In genomic region chr20:63534831-63535651, GRCh38 we compare ENCODE assay signal across 10 cellular contexts. TPM values are rescaled to one million over a fixed set of nuclear protein-coding genes. Genes with fewer than 3 reads are reported as not detected.
DNase-seq lines count a peak whose midpoint lies in the region; ATAC-seq and TF ChIP-seq lines count a peak whose summit lies in the region.
"Had no signal": no experiment of that assay in that cellular context is flagged by ENCODE, and none has a peak within 500 bp of the region (broad histone marks: within the 10 kb centered on the region; RNA-seq: fewer than 3 reads in every experiment).

No MANE protein-coding gene starts in this region.

- H3K4me3 ChIP-seq in GM23248 (no peak overlapping the region), lower lobe of right lung (no peak overlapping the region)
- H3K4me3 ChIP-seq: SJCRH30 had no signal

- peak; percentile 52 for DNase-seq in GM23248
- DNase-seq in T-helper 17 cell: peak in 1 of 3 donors; percentile 4
- DNase-seq in lower lobe of right lung: peak; percentile 54
- DNase-seq in hepatic stellate cell (ENCODE audit: low spot score): no peak
- DNase-seq in caudate nucleus (lab: John Stamatoyannopoulos, UW): no peak
- DNase-seq: EL, NCI-H2171, SJCRH30 had no signal

- no peak overlapping the region for H3K9ac ChIP-seq in GM23248

- peaks cover 12% of the 10 kb centered on the region for H3K4me1 Mint-ChIP-seq in T-helper 17 cell

- H2AFZ ChIP-seq in GM23248: no peak overlapping the region

- H3K4me3 Mint-ChIP-seq in T-helper 17 cell: peak overlapping the region; percentile 3

- in situ Hi-C loops in GM23248 (cut with MboI): no loop called here

- ATAC-seq in T-helper 17 cell (no peak), lower lobe of right lung (no peak), HG02623 (IDR thresholded peaks at IDR 0.05; ENCODE audit: unreplicated experiment) (no peak)

- no peaks in the 10 kb centered on the region for H3K4me1 ChIP-seq in GM23248 (ENCODE audit: insufficient read depth)
- H3K4me1 ChIP-seq in lower lobe of right lung: peaks cover 45% of the 10 kb centered on the region

- no peaks in the 10 kb centered on the region for H3K36me3 Mint-ChIP-seq in T-helper 17 cell (ENCODE audit: low read depth)

- H3K36me3 ChIP-seq in GM23248 (ENCODE audit: low read depth): no peaks in the 10 kb centered on the region
- no peaks in the 10 kb centered on the region for H3K36me3 ChIP-seq in lower lobe of right lung
- H3K36me3 ChIP-seq: SJCRH30 had no signal

- TF ChIP-seq CTCF in lower lobe of right lung (IDR thresholded peaks at IDR 0.05): no peak

- H3K27me3 ChIP-seq in GM23248 (replicated peaks; ENCODE audit: insufficient read depth): no peaks in the 10 kb centered on the region
- peaks cover 6% of the 10 kb centered on the region for H3K27me3 ChIP-seq in lower lobe of right lung (ENCODE audit: low read depth)
- H3K27me3 ChIP-seq: SJCRH30 had no signal

- no peaks in the 10 kb centered on the region for H3K79me2 ChIP-seq in GM23248 (ENCODE audit: insufficient read depth)

- no peaks in the 10 kb centered on the region for H3K27me3 Mint-ChIP-seq in T-helper 17 cell

- no peaks in the 10 kb centered on the region for H4K20me1 ChIP-seq in GM23248 (ENCODE audit: insufficient read depth)

- H3K27ac ChIP-seq in GM23248 (no peak overlapping the region), lower lobe of right lung (peak overlapping the region; percentile 6), caudate nucleus (ENCODE audit: low read depth, low read length) (no peak overlapping the region)
- H3K27ac ChIP-seq: SJCRH30 had no signal

- 39 to 49% methylated on average over 24 to 48 of the region's 49 CpGs for WGBS in GM23248 (ENCODE audit: low coverage in 1 of 2, low lambda C conversion rate in 2 of 2, missing lambda C conversion rate in 2 of 2), 2 experiments

- H3K4me2 ChIP-seq in GM23248 (ENCODE audit: unreplicated experiment): no peak overlapping the region

- no peak overlapping the region for H3K27ac Mint-ChIP-seq in T-helper 17 cell

- H3K9me3 ChIP-seq in GM23248 (ENCODE audit: low read depth) (no peaks in the 10 kb centered on the region), T-helper 17 cell (ENCODE audit: control insufficient read depth, low read length, poor library complexity, severe bottlenecking) (no peaks in the 10 kb centered on the region), lower lobe of right lung (no peaks in the 10 kb centered on the region)
- H3K9me3 ChIP-seq: SJCRH30 had no signal

- intact Hi-C loops in lower lobe of right lung (cut with DNase I): no loop called here

- no peaks in the 10 kb centered on the region for H3F3A ChIP-seq in GM23248 (ENCODE audit: insufficient read depth)

- H3K9me2 ChIP-seq in GM23248 (ENCODE audit: insufficient read depth): no peaks in the 10 kb centered on the region

RNA-seq across cellular contexts. Expression of gene PTK6, which starts 2.1 kb away (rescaled TPM):
- 0.13 TPM in 1 of 2 replicates, not detected in the other for total RNA-seq in GM23248 (2014; rRNA removed; shearing (Covaris generic))
- 0.06 TPM in 1 of 2 replicates, not detected in the other for polyA plus RNA-seq in GM23248 (2016; fragmentation: Nextera tagmentation; extraction: Ambion mirVana)
- total RNA-seq in T-helper 17 cell (under 1 TPM; 0.50 to 0.80 TPM), lower lobe of right lung (4.2 TPM)

RNA-seq across cellular contexts. Expression of gene SRMS, which starts 12.5 kb away (rescaled TPM):
- total RNA-seq in GM23248 (2014; rRNA removed; shearing (Covaris generic)): not detected in 2 replicates
- polyA plus RNA-seq in GM23248 (2016; fragmentation: Nextera tagmentation; extraction: Ambion mirVana): not detected in 2 replicates
- total RNA-seq in T-helper 17 cell (not detected), lower lobe of right lung (not detected)
- total RNA-seq: activated CD8-positive, alpha-beta memory T cell treated with anti-CD3 and anti-CD28 coated beads for 36 hours; SJCRH30 had no signal

RNA-seq across cellular contexts. Expression of gene PPDPF, which starts 14.5 kb away (rescaled TPM):
- 132 and 236 TPM in 2 replicates for total RNA-seq in GM23248 (2014; rRNA removed; shearing (Covaris generic))
- polyA plus RNA-seq in GM23248 (2016; fragmentation: Nextera tagmentation; extraction: Ambion mirVana): 170 and 171 TPM in 2 replicates
- total RNA-seq in T-helper 17 cell: 100 to 1,000 TPM; 149 to 271 TPM
- total RNA-seq in lower lobe of right lung: 305 TPM

RNA-seq across cellular contexts. Expression of gene FNDC11, which starts 18.9 kb away (rescaled TPM):
- 0.65 TPM in 1 of 2 replicates, not detected in the other for total RNA-seq in GM23248 (2014; rRNA removed; shearing (Covaris generic))
- polyA plus RNA-seq in GM23248 (2016; fragmentation: Nextera tagmentation; extraction: Ambion mirVana): 0.15 and 0.37 TPM in 2 replicates
- total RNA-seq in T-helper 17 cell (under 1 TPM; 0.44 to 0.99 TPM), lower lobe of right lung (1.3 TPM)

RNA-seq across cellular contexts. Expression of gene EEF1A2, which starts 36.2 kb away (rescaled TPM):
- total RNA-seq in GM23248 (2014; rRNA removed; shearing (Covaris generic)): 0.43 TPM in 1 of 2 replicates, not detected in the other
- not detected in 2 replicates for polyA plus RNA-seq in GM23248 (2016; fragmentation: Nextera tagmentation; extraction: Ambion mirVana)
- under 1 TPM; 0.47 to 0.99 TPM for total RNA-seq in T-helper 17 cell
- 0.77 TPM for total RNA-seq in lower lobe of right lung

Comparison
In these comparisons a context has a peak if more than half of its experiments do, and no peak if none do; other contexts are left out.
1. DNase-seq: peak in GM23248 (single experiment) and lower lobe of right lung (single experiment); none in hepatic stellate cell (single experiment) and caudate nucleus (0 of 61).